In genomic region chr5:72659726-72660125, GRCh38 we compare ENCODE assay signal across 12 cellular contexts.
DNase-seq lines count a peak whose midpoint lies in the region.
"Had no signal": no experiment of that assay in that cellular context is flagged by ENCODE, and none has a peak within 500 bp of the region (broad histone marks: within the 10 kb centered on the region; RNA-seq: fewer than 3 reads in every experiment).

No MANE protein-coding gene starts in this region.

- H3K9me2 ChIP-seq in Karpas-422 (replicated peaks; ENCODE audit: insufficient read depth, low read length), result no peaks in the 10 kb centered on the region

- peak overlapping the region; percentile 14 for H2BK5ac ChIP-seq in trophoblast cell (ENCODE audit: low read depth, low read length, poor library complexity)

- H3K9ac ChIP-seq in Karpas-422 (ENCODE audit: low read length) (no peak overlapping the region), trophoblast cell (ENCODE audit: low read length) (no peak overlapping the region), skeletal muscle tissue (ENCODE audit: low read depth in 1 of 3, low read length in 3 of 3) (no peak overlapping the region)
- H3K9ac ChIP-seq: BLaER1 treated with 17β-estradiol and CSF1 and Interleukin-3, amounts not matched to agents 10 nM and 100 nM; GM23248 had no signal

- no peak overlapping the region for H3K4me2 ChIP-seq in Karpas-422 (ENCODE audit: low read depth, low read length, poor library complexity, severe bottlenecking)
- no peak overlapping the region for H3K4me2 ChIP-seq in trophoblast cell (ENCODE audit: low read length)
- H3K4me2 ChIP-seq: BLaER1 treated with 17β-estradiol and CSF1 and Interleukin-3, amounts not matched to agents 10 nM and 100 nM had no signal

- no peaks in the 10 kb centered on the region for H3K27me3 ChIP-seq in Karpas-422 (ENCODE audit: low read length)
- H3K27me3 ChIP-seq in trophoblast cell (ENCODE audit: insufficient read depth, low read length), result no peaks in the 10 kb centered on the region
- H3K27me3 ChIP-seq in skeletal muscle tissue (ENCODE audit: control insufficient read depth in 3 of 3, insufficient read depth in 3 of 3, low read length in 3 of 3), result no peaks in the 10 kb centered on the region
- H3K27me3 ChIP-seq: BLaER1 treated with 17β-estradiol and CSF1 and Interleukin-3, amounts not matched to agents 10 nM and 100 nM had no signal

- H3K14ac ChIP-seq in trophoblast cell (ENCODE audit: low read length), result peak overlapping the region; percentile 49

- H4K8ac ChIP-seq in trophoblast cell (ENCODE audit: low read depth, low read length), result peak overlapping the region; percentile 11

- no peak overlapping the region for H4K12ac ChIP-seq in trophoblast cell (ENCODE audit: low read depth, low read length)

- H3K4me1 ChIP-seq in Karpas-422 (ENCODE audit: low read length) (no peaks in the 10 kb centered on the region), trophoblast cell (ENCODE audit: control insufficient read depth in 1 of 2, insufficient read depth in 2 of 2, low read length in 2 of 2) (peaks cover 24 to 38% of the 10 kb centered on the region in 2 experiments), skeletal muscle tissue (ENCODE audit: control insufficient read depth in 3 of 3, insufficient read depth in 3 of 3, low read length in 3 of 3) (peaks cover 15 to 30% (median 28%) of the 10 kb centered on the region in 3 donors)
- H3K4me1 ChIP-seq: BLaER1 treated with 17β-estradiol and CSF1 and Interleukin-3, amounts not matched to agents 10 nM and 100 nM; HAP-1 had no signal

- H2BK12ac ChIP-seq in trophoblast cell (ENCODE audit: low read length), result peak overlapping the region; percentile 83

- no peak overlapping the region for H3K4me3 ChIP-seq in Karpas-422 (ENCODE audit: low read length)
- H3K4me3 ChIP-seq in trophoblast cell (ENCODE audit: low read depth, low read length), result no peak overlapping the region
- H3K4me3 ChIP-seq in skeletal muscle tissue (ENCODE audit: low read length in 3 of 3), result no peak overlapping the region
- H3K4me3 ChIP-seq: BLaER1 treated with 17β-estradiol and CSF1 and Interleukin-3, amounts not matched to agents 10 nM and 100 nM; GM23248; HAP-1 had no signal

- H3K27ac ChIP-seq in Karpas-422 (ENCODE audit: low read length) (no peak overlapping the region), trophoblast cell (ENCODE audit: low read depth, low read length) (no peak overlapping the region), skeletal muscle tissue (ENCODE audit: low read depth, low read length) (peak overlapping the region; percentile 59)
- H3K27ac ChIP-seq: BLaER1 treated with 17β-estradiol and CSF1 and Interleukin-3, amounts not matched to agents 10 nM and 100 nM; GM23248 had no signal

- H3K18ac ChIP-seq in trophoblast cell (ENCODE audit: low read length), result no peak overlapping the region

- WGBS in trophoblast cell (ENCODE audit: extremely low coverage, insufficient coverage, insufficient read length), result no CpG with 5 or more reads among the region's 4 CpGs

- no peak overlapping the region for H3K23ac ChIP-seq in trophoblast cell (ENCODE audit: low read length)

- DNase-seq in Karpas-422 (peak; percentile 27), trophoblast cell (no peak), germinal center (ENCODE audit: low spot score) (no peak), NCI-H2171 (lab: John Stamatoyannopoulos, UW) (no peak)
- DNase-seq in activated naive CD4-positive, alpha-beta T cell treated with anti-CD3 and anti-CD28 coated beads, Interleukin-2, amount 50 U/mL, for 16 hours, result no peak
- DNase-seq: CD4-positive, CD25-positive, alpha-beta regulatory T cell; CD8-positive, alpha-beta memory T cell; COR-L47 had no signal

- H3K4ac ChIP-seq in trophoblast cell (ENCODE audit: low read depth, low read length), result no peak overlapping the region

- peaks cover 19% of the 10 kb centered on the region for H3K79me1 ChIP-seq in trophoblast cell (ENCODE audit: low read length)

- H2BK120ac ChIP-seq in trophoblast cell (ENCODE audit: insufficient read depth, low read length, poor library complexity), result peak overlapping the region; percentile 75

- H2AFZ ChIP-seq in Karpas-422 (ENCODE audit: low read length), result no peak overlapping the region
- no peak overlapping the region for H2AFZ ChIP-seq in trophoblast cell (ENCODE audit: insufficient read depth, low read length, poor library complexity)
- H2AFZ ChIP-seq: GM23248 had no signal

- H3K79me2 ChIP-seq in Karpas-422 (ENCODE audit: low read length), result no peaks in the 10 kb centered on the region
- no peaks in the 10 kb centered on the region for H3K79me2 ChIP-seq in trophoblast cell (ENCODE audit: control insufficient read depth, insufficient read depth, low read length, poor library complexity)

- peak overlapping the region; percentile 73 for H4K91ac ChIP-seq in trophoblast cell (ENCODE audit: low read depth, low read length)

- H3K36me3 ChIP-seq in Karpas-422 (ENCODE audit: insufficient read depth, low read length) (no peaks in the 10 kb centered on the region), trophoblast cell (ENCODE audit: control insufficient read depth in 1 of 2, insufficient read depth in 2 of 2, low read length in 2 of 2) (no peaks in the 10 kb centered on the region), skeletal muscle tissue (ENCODE audit: control insufficient read depth in 3 of 3, insufficient read depth in 3 of 3, low read length in 3 of 3) (no peaks in the 10 kb centered on the region)
- H3K36me3 ChIP-seq: BLaER1 treated with 17β-estradiol and CSF1 and Interleukin-3, amounts not matched to agents 10 nM and 100 nM; HAP-1 had no signal

- peak overlapping the region; percentile 81 for H2AK5ac ChIP-seq in trophoblast cell (ENCODE audit: low read length)

- no peaks in the 10 kb centered on the region for H4K20me1 ChIP-seq in Karpas-422 (ENCODE audit: insufficient read depth, low read depth, low read length)
- H4K20me1 ChIP-seq: BLaER1 treated with 17β-estradiol and CSF1 and Interleukin-3, amounts not matched to agents 10 nM and 100 nM had no signal

- H3K9me3 ChIP-seq in Karpas-422 (ENCODE audit: low read length) (no peaks in the 10 kb centered on the region), trophoblast cell (ENCODE audit: insufficient read depth, low read depth, low read length) (peaks cover 2% of the 10 kb centered on the region), skeletal muscle tissue (ENCODE audit: control insufficient read depth in 3 of 3, low read length in 3 of 3) (no peaks in the 10 kb centered on the region)
- H3K9me3 ChIP-seq: BLaER1 treated with 17β-estradiol and CSF1 and Interleukin-3, amounts not matched to agents 10 nM and 100 nM; HAP-1 had no signal
